27 cellular contexts compared by ENCODE assay signal in genomic region chr18:71233177-71233576, GRCh38.
"Had no signal": no experiment of that assay in that cellular context is flagged by ENCODE, and none has a peak within 500 bp of the region (broad histone marks: within the 10 kb centered on the region; RNA-seq: fewer than 3 reads in every experiment).

No MANE protein-coding gene starts in this region.

- ATAC-seq: stimulated activated effector memory CD8-positive, alpha-beta T cell treated with anti-CD3 and anti-CD28 coated beads, Interleukin-12 subunit alpha, Interleukin-12 subunit beta, amount 100 ng/mL, for 72 hours; stimulated activated memory B cell treated with anti-CD40 and anti-IgM and Interleukin-4, amounts not matched to agents 10 μg/mL and 1 μg/mL and 100 μg/mL, for 72 hours; stimulated activated naive B cell treated with anti-CD40 and anti-IgM and Interleukin-4, amounts not matched to agents 10 μg/mL and 1 μg/mL and 100 μg/mL, for 72 hours; stimulated activated naive CD8-positive, alpha-beta T cell treated with anti-CD3 and anti-CD28 coated beads, Interleukin-15, amount 100 ng/mL, for 72 hours; stimulated activated naive CD8-positive, alpha-beta T cell treated with anti-CD3 and anti-CD28 coated beads, Interleukin-15, Interleukin-2, amounts not matched to agents 100 U/mL and 50 U/mL, for 24 hours; upper lobe of right lung had no signal

- DNase-seq: stimulated activated CD4-positive, alpha-beta T cell treated with anti-CD3 and anti-CD28 coated beads, Interleukin-2, amount 100 ng/mL, for 48 hours; stimulated activated CD4-positive, alpha-beta T cell treated with anti-CD3 and anti-CD28 coated beads, Interleukin-4, amount 100 ng/mL, for 1 hour; stimulated activated CD4-positive, alpha-beta T cell treated with anti-CD3 and anti-CD28 coated beads, Interleukin-4, amount 100 ng/mL, for 24 hours; stimulated activated CD4-positive, alpha-beta T cell treated with anti-CD3 and anti-CD28 coated beads, Interleukin-4, amount 100 ng/mL, for 4 hours; stimulated activated CD8-positive, alpha-beta memory T cell treated with anti-CD3 and anti-CD28 coated beads, Interleukin-4, amount 100 ng/mL, for 48 hours; stimulated activated naive B cell treated with anti-CD40 and anti-IgM and Interleukin-4, amounts not matched to agents 10 μg/mL and 1 μg/mL and 100 μg/mL, for 72 hours; stimulated activated naive CD4-positive, alpha-beta T cell; stimulated activated naive CD4-positive, alpha-beta T cell treated with Interleukin-2 at 50 U/mL for 16 hours; stimulated activated naive CD8-positive, alpha-beta T cell treated with anti-CD3 and anti-CD28 coated beads, Interleukin-15, amount 100 ng/mL, for 72 hours; stimulated activated naive CD8-positive, alpha-beta T cell treated with anti-CD3 and anti-CD28 coated beads, Interleukin-15, Interleukin-2, amounts not matched to agents 100 U/mL and 50 U/mL, for 24 hours; stomach; substantia nigra; testis; thyroid gland; tibial artery; transverse colon; trophoblast cell; upper lobe of left lung; upper lobe of right lung; uterus had no signal

- FAIRE-seq: urothelium cell line had no signal

- H3K36me3 ChIP-seq: stomach, suprapubic skin, thoracic aorta, thyroid gland, tibial artery, tibial nerve, transverse colon, upper lobe of left lung, upper lobe of right lung, uterus, vagina had no signal

- H3K4me3 ChIP-seq: stomach, suprapubic skin, testis, thoracic aorta, thyroid gland, tibial artery, tibial nerve, transverse colon, upper lobe of left lung, upper lobe of right lung, uterus, vagina had no signal

- H3K4me1 ChIP-seq: stomach, suprapubic skin, testis, thyroid gland, tibial artery, tibial nerve, transverse colon, upper lobe of left lung, upper lobe of right lung, uterus, vagina had no signal

- H3K27me3 ChIP-seq: stomach, suprapubic skin, testis, thyroid gland, tibial artery, tibial nerve, transverse colon, upper lobe of left lung, upper lobe of right lung, uterus, vagina had no signal

- H3K27ac ChIP-seq: stomach, suprapubic skin, testis, thoracic aorta, thyroid gland, tibial artery, tibial nerve, transverse colon, upper lobe of left lung, upper lobe of right lung, uterus, vagina had no signal

- H3K9me3 ChIP-seq: stomach, suprapubic skin, testis, thoracic aorta, thyroid gland, tibial artery, tibial nerve, transverse colon, upper lobe of left lung, upper lobe of right lung, uterus, vagina had no signal
